In the genomic region with DNA sequence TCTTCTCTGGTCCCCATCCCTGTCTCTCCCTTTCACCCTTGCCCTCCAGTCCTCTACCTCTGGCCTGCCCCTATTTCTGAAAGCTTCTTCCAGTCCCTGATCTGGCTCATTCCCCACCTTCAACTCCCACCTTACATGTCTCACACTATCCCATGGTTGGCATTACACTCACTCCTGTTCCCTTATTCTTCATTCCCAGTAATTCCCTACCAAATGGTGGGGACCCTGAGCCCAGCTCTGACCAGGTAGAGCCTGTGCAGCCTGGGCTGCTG, we compare ENCODE assay signal across 1 cellular context.
TF ChIP-seq lines count a peak whose summit lies in the region.

No MANE protein-coding gene starts in this region.

TF ChIP-seq in SK-N-SH, 30 proteins besides CTCF, POLR2A, EP300 and RAD21 (continued from another document):
- TF ChIP-seq, protein P1, sequence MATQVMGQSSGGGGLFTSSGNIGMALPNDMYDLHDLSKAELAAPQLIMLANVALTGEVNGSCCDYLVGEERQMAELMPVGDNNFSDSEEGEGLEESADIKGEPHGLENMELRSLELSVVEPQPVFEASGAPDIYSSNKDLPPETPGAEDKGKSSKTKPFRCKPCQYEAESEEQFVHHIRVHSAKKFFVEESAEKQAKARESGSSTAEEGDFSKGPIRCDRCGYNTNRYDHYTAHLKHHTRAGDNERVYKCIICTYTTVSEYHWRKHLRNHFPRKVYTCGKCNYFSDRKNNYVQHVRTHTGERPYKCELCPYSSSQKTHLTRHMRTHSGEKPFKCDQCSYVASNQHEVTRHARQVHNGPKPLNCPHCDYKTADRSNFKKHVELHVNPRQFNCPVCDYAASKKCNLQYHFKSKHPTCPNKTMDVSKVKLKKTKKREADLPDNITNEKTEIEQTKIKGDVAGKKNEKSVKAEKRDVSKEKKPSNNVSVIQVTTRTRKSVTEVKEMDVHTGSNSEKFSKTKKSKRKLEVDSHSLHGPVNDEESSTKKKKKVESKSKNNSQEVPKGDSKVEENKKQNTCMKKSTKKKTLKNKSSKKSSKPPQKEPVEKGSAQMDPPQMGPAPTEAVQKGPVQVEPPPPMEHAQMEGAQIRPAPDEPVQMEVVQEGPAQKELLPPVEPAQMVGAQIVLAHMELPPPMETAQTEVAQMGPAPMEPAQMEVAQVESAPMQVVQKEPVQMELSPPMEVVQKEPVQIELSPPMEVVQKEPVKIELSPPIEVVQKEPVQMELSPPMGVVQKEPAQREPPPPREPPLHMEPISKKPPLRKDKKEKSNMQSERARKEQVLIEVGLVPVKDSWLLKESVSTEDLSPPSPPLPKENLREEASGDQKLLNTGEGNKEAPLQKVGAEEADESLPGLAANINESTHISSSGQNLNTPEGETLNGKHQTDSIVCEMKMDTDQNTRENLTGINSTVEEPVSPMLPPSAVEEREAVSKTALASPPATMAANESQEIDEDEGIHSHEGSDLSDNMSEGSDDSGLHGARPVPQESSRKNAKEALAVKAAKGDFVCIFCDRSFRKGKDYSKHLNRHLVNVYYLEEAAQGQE (IDR thresholded peaks at IDR 0.05; ENCODE audit: low read depth, low read length), result no peak
- TF ChIP-seq MXI1 (IDR thresholded peaks at IDR 0.05; ENCODE audit: low read depth, low read length), result no peak
- TF ChIP-seq, protein P2, sequence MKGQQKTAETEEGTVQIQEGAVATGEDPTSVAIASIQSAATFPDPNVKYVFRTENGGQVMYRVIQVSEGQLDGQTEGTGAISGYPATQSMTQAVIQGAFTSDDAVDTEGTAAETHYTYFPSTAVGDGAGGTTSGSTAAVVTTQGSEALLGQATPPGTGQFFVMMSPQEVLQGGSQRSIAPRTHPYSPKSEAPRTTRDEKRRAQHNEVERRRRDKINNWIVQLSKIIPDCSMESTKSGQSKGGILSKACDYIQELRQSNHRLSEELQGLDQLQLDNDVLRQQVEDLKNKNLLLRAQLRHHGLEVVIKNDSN (IDR thresholded peaks at IDR 0.05; ENCODE audit: borderline replicate concordance, low read depth), result no peak
- TF ChIP-seq ELF1 (IDR thresholded peaks at IDR 0.05), result no peak
- no peak for TF ChIP-seq NFIC (IDR thresholded peaks at IDR 0.05; ENCODE audit: borderline replicate concordance)
- no peak for TF ChIP-seq FOXM1 (IDR thresholded peaks at IDR 0.05; ENCODE audit: low read depth)
- no peak for TF ChIP-seq NRF1 (IDR thresholded peaks at IDR 0.05; ENCODE audit: low read depth, low read length)
- no peak for TF ChIP-seq POLR2AphosphoS5 (IDR thresholded peaks at IDR 0.05; ENCODE audit: low read depth, low read length)
- TF ChIP-seq TEAD4 (IDR thresholded peaks at IDR 0.05; ENCODE audit: borderline replicate concordance, insufficient read depth), result no peak
- TF ChIP-seq, protein P3, sequence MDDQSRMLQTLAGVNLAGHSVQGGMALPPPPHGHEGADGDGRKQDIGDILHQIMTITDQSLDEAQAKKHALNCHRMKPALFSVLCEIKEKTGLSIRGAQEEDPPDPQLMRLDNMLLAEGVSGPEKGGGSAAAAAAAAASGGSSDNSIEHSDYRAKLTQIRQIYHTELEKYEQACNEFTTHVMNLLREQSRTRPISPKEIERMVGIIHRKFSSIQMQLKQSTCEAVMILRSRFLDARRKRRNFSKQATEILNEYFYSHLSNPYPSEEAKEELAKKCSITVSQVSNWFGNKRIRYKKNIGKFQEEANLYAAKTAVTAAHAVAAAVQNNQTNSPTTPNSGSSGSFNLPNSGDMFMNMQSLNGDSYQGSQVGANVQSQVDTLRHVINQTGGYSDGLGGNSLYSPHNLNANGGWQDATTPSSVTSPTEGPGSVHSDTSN (IDR thresholded peaks at IDR 0.05), result no peak
- TF ChIP-seq, protein P4, sequence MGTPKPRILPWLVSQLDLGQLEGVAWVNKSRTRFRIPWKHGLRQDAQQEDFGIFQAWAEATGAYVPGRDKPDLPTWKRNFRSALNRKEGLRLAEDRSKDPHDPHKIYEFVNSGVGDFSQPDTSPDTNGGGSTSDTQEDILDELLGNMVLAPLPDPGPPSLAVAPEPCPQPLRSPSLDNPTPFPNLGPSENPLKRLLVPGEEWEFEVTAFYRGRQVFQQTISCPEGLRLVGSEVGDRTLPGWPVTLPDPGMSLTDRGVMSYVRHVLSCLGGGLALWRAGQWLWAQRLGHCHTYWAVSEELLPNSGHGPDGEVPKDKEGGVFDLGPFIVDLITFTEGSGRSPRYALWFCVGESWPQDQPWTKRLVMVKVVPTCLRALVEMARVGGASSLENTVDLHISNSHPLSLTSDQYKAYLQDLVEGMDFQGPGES (IDR thresholded peaks at IDR 0.05; ENCODE audit: low read depth, low read length), result no peak
